Comparison of ENCODE assay signal across 25 cellular contexts in the genomic region with DNA sequence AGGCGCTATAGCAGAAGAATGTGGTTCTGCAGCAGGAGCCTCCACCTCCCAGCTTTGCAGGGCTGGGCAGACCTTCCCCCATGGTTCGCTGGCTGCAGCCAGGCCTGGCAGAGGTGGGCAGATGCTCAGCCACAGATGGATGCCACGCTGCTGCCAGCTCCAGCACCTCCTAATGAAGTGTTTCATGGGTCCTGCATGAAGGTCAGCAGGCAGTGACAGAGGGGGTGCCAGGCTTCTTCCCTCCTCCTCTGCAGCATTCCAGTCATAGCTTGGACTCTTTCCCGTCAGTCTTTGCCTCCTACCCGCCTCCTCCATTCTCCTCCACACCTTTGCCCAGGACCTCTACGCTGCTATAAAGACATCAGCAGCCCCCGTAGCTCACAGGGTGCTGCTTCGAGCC.
A peak's percentile ranks its signal among the peaks of the same experiment; 100 is the strongest.
DNase-seq lines count a peak whose midpoint lies in the region; ATAC-seq, FAIRE-seq and TF ChIP-seq lines count a peak whose summit lies in the region.
"Had no signal": no experiment of that assay in that cellular context is flagged by ENCODE, and none has a peak within 500 bp of the region (broad histone marks: within the 10 kb centered on the region; RNA-seq: fewer than 3 reads in every experiment).

No MANE protein-coding gene starts in this region.

- H4K5ac ChIP-seq in H1 (ENCODE audit: insufficient read length, low read depth, low read length), result no peak overlapping the region

- H3K4me1 ChIP-seq in PC-9 (replicated peaks; ENCODE audit: insufficient read depth), result peaks cover 52% of the 10 kb centered on the region
- peaks cover 7 to 17% (median 14%) of the 10 kb centered on the region in 4 experiments; a peak in 5 of 7 replicates for H3K4me1 ChIP-seq in H1 (replicated peaks in 1 of 4; ENCODE audit: control insufficient read depth in 3 of 4, insufficient read depth in 4 of 4, low read length in 3 of 4)
- peaks cover 38% of the 10 kb centered on the region for H3K4me1 ChIP-seq in right cardiac atrium (ENCODE audit: control insufficient read depth, insufficient read depth, low read length)
- peaks cover 46 to 57% of the 10 kb centered on the region in 2 donors for H3K4me1 ChIP-seq in thyroid gland

- H3K4me2 ChIP-seq in PC-9 (no peak overlapping the region), H1 (ENCODE audit: insufficient read depth in 1 of 2, low read depth in 2 of 2, low read length in 2 of 2) (peak overlapping the region in 1 of 2 experiments; percentile 1; a peak in 1 of 4 replicates)
- H3K4me2 ChIP-seq: smooth muscle cell had no signal

- no peak overlapping the region for H2BK15ac ChIP-seq in H1 (ENCODE audit: low read length)

- CTCF ChIA-PET in PC-9 (lab: Charles Lee) (no interaction called here), H1 (lab: Charles Lee; ENCODE audit: partially characterized antibody) (interaction anchor here (0.7 to 4.9 kb wide), 8 partner anchors 24 to 139 kb away, joined by 3 to 34 read pairs (median 4); no protein-coding TSS in a partner anchor)

- no peak overlapping the region for H2BK120ac ChIP-seq in H1 (replicated peaks; ENCODE audit: low read depth, low read length)

- H2BK12ac ChIP-seq in H1 (ENCODE audit: low read depth, low read length), result no peak overlapping the region

- TF ChIP-seq EP300 in H1 (IDR thresholded peaks at IDR 0.05; ENCODE audit: borderline replicate concordance in 1 of 2, low read depth in 2 of 2, low read length in 2 of 2), result no peak

- H3F3A ChIP-seq in PC-9 (ENCODE audit: insufficient read depth, low read depth), result peaks cover 41% of the 10 kb centered on the region

- 88% methylated on average over 8 of the region's 8 CpGs; no CpG with 5 or more reads in 1 of the 2 experiments for WGBS in H1 (ENCODE audit: extremely low coverage in 1 of 2, insufficient coverage in 1 of 2, insufficient read length in 1 of 2, insufficient replicate concordance in 2 of 2, low coverage in 1 of 2, low lambda C conversion rate in 2 of 2, missing lambda C conversion rate in 1 of 2), 2 experiments
- 71% methylated on average over 8 of the region's 8 CpGs for WGBS in right cardiac atrium
- WGBS in thyroid gland, 2 donors, result 67 to 72% methylated on average over 7 to 8 of the region's 8 CpGs

- no peaks in the 10 kb centered on the region for H3K23me2 ChIP-seq in H1 (ENCODE audit: low read depth, low read length)

- H2BK20ac ChIP-seq in H1 (ENCODE audit: low read length), result no peak overlapping the region

- H3K56ac ChIP-seq in H1 (replicated peaks; ENCODE audit: insufficient read length, low read depth, low read length), result no peak overlapping the region

- BruUV-seq in PC-9 (replicated peaks; lab: Mats Ljungman, UMichigan), result no TSS peak

- H2AFZ ChIP-seq in PC-9 (no peak overlapping the region), H1 (ENCODE audit: low read length) (no peak overlapping the region)

- H3K14ac ChIP-seq in H1 (ENCODE audit: insufficient read length), result no peak overlapping the region

- no peak overlapping the region for H3K23ac ChIP-seq in H1 (ENCODE audit: insufficient read length)

- H4K91ac ChIP-seq in H1 (replicated peaks; ENCODE audit: insufficient read length, low read length), result peak overlapping the region; percentile 26

- H3K9ac ChIP-seq in H1 (replicated peaks in 1 of 4; ENCODE audit: extremely low read depth in 1 of 4, low read depth in 3 of 4, low read length in 3 of 4), result no peak overlapping the region

- DNase-seq in PC-9, result no peak
- no peak for DNase-seq in H1 (ENCODE audit: low read depth in 1 of 2, low spot score in 2 of 2)
- peak; percentile 54 to 89 (median 84) for DNase-seq in right cardiac atrium
- DNase-seq in thyroid gland, result peak; percentile 66 to 80
- DNase-seq in NCI-H2227 treated with DMSO at 0.1 percent for 48 hours (lab: John Stamatoyannopoulos, UW), result no peak
- DNase-seq in foreskin melanocyte, result no peak
- DNase-seq: activated B cell treated with CpG ODN at 0.5 μM for 24 hours; activated naive CD4-positive, alpha-beta T cell treated with anti-CD3 and anti-CD28 coated beads for 36 hours; amniotic stem cell; HCEC 1CT; hippocampal formation; left lung; natural killer cell; NCI-H1694; NCI-H524; retina had no signal

- no peak for TF ChIP-seq RAD21 in H1 (IDR thresholded peaks at IDR 0.05 in 1 of 2, conservative IDR thresholded peaks at IDR 0.05 in 1 of 2; ENCODE audit: low read depth in 2 of 2, low read length in 2 of 2)

- H3K9me3 ChIP-seq in PC-9 (ENCODE audit: insufficient read depth, low read depth) (no peaks in the 10 kb centered on the region), H1 (ENCODE audit: insufficient read depth in 2 of 2, low read depth in 1 of 2, low read length in 1 of 2) (no peaks in the 10 kb centered on the region), right cardiac atrium (ENCODE audit: control insufficient read depth, low read length) (no peaks in the 10 kb centered on the region), thyroid gland (no peaks in the 10 kb centered on the region)
- H3K9me3 ChIP-seq: colonic mucosa, esophagus muscularis mucosa, left lung had no signal

- no peak for TF ChIP-seq POLR2A in H1 (IDR thresholded peaks at IDR 0.05; ENCODE audit: control extremely low read depth in 1 of 2, low read depth in 2 of 2, low read length in 2 of 2)
- TF ChIP-seq POLR2A in thyroid gland (IDR thresholded peaks at IDR 0.05), result no peak

- peak; percentile 74 to 75 for ATAC-seq in right cardiac atrium
- no peak for ATAC-seq in HG02798 (IDR thresholded peaks at IDR 0.05; ENCODE audit: poor library complexity, unreplicated experiment)
- ATAC-seq: left lung, natural killer cell had no signal

- H3K27me3 ChIP-seq in PC-9 (ENCODE audit: insufficient read depth, low read depth) (no peaks in the 10 kb centered on the region), H1 (replicated peaks in 1 of 4; ENCODE audit: control insufficient read depth in 3 of 4, extremely low read depth in 1 of 4, insufficient read depth in 3 of 4, low read length in 3 of 4) (no peaks in the 10 kb centered on the region), right cardiac atrium (ENCODE audit: control insufficient read depth, insufficient read depth) (no peaks in the 10 kb centered on the region), thyroid gland (no peaks in the 10 kb centered on the region)
- H3K27me3 ChIP-seq: colonic mucosa, esophagus muscularis mucosa, left lung had no signal

- H3K18ac ChIP-seq in H1 (ENCODE audit: extremely low read depth, low read length), result no peak overlapping the region

- H2BK5ac ChIP-seq in H1 (ENCODE audit: low read depth, low read length), result peak overlapping the region; percentile 49; the same call in 1 of the 2 replicates

- H3K79me2 ChIP-seq in PC-9 (ENCODE audit: low read depth) (peaks cover 85% of the 10 kb centered on the region), H1 (ENCODE audit: control insufficient read depth in 1 of 2, insufficient read depth in 2 of 2, low read length in 2 of 2) (peaks cover 0 to 19% of the 10 kb centered on the region in 2 experiments; a peak in 2 of 4 replicates)

- no peak overlapping the region for H2AK5ac ChIP-seq in H1 (ENCODE audit: low read depth, low read length)

- TF ChIP-seq CTCF in PC-9 (conservative IDR thresholded peaks at IDR 0.05) (no peak), H1 (IDR thresholded peaks at IDR 0.05; ENCODE audit: control extremely low read depth in 1 of 3, insufficient read depth in 1 of 3, low read depth in 1 of 3, low read length in 3 of 3) (no peak), thyroid gland (IDR thresholded peaks at IDR 0.05) (no peak)

- peak overlapping the region; percentile 100 for H3K27ac ChIP-seq in PC-9
- H3K27ac ChIP-seq in H1 (ENCODE audit: low read depth, low read length), result no peak overlapping the region
- peak overlapping the region; percentile 85 for H3K27ac ChIP-seq in right cardiac atrium (ENCODE audit: low read length)
- H3K27ac ChIP-seq in thyroid gland, result peak overlapping the region in 1 of 3 donors; percentile 36
- H3K27ac ChIP-seq: C4-2B, esophagus muscularis mucosa had no signal

- H3K4me3 ChIP-seq in PC-9, result no peak overlapping the region
- no peak overlapping the region for H3K4me3 ChIP-seq in H1 (ENCODE audit: extremely low read depth in 1 of 4, insufficient read depth in 2 of 4, low read depth in 3 of 4, low read length in 4 of 4)
- H3K4me3 ChIP-seq in right cardiac atrium (ENCODE audit: low read length), result no peak overlapping the region
- no peak overlapping the region for H3K4me3 ChIP-seq in thyroid gland (replicated peaks in 1 of 3)
- H3K4me3 ChIP-seq: colonic mucosa, esophagus muscularis mucosa, left lung, smooth muscle cell had no signal

- no peak for FAIRE-seq in H1 (lab: Jason Lieb, UNC)
- FAIRE-seq: bronchial epithelial cell, D721Med, frontal cortex, GM18507 had no signal

- POLR2A ChIA-PET in PC-9 (lab: Charles Lee; ENCODE audit: unreplicated experiment), result no interaction called here
- POLR2A ChIA-PET in H1 (lab: Charles Lee; ENCODE audit: partially characterized antibody), result interaction anchor here (0.8 to 1.4 kb wide), 3 partner anchors 8 to 366 kb away, joined by 3 read pairs; no protein-coding TSS in a partner anchor

- no peak overlapping the region; the same call in 1 of the 2 replicates for H4K8ac ChIP-seq in H1 (ENCODE audit: extremely low read depth, insufficient read depth, low read length)

- H3K79me1 ChIP-seq in H1 (ENCODE audit: low read depth, low read length), result peaks cover 5% of the 10 kb centered on the region; the same call in 1 of the 2 replicates

- H4K20me1 ChIP-seq in PC-9 (ENCODE audit: insufficient read depth), result no peaks in the 10 kb centered on the region
- H4K20me1 ChIP-seq in H1 (replicated peaks in 1 of 2; ENCODE audit: control insufficient read depth in 1 of 2, insufficient read depth in 2 of 2, low read length in 2 of 2), result no peaks in the 10 kb centered on the region

- intact Hi-C loops in PC-9 (cut with micrococcal nuclease; ENCODE audit: unreplicated experiment), result no loop called here
- intact Hi-C loops in right cardiac atrium (cut with DNase I), result no loop called here
- intact Hi-C loops in thyroid gland (cut with DNase I), result no loop called here

- no peak overlapping the region for H3K4ac ChIP-seq in H1 (replicated peaks; ENCODE audit: insufficient read length, low read depth, low read length)

- H3K36me3 ChIP-seq in PC-9 (ENCODE audit: low read depth), result no peaks in the 10 kb centered on the region
- H3K36me3 ChIP-seq in H1 (ENCODE audit: control insufficient read depth in 2 of 4, insufficient read depth in 4 of 4, low read length in 3 of 4), result no peaks in the 10 kb centered on the region
- H3K36me3 ChIP-seq in thyroid gland, result no peaks in the 10 kb centered on the region
- H3K36me3 ChIP-seq: colonic mucosa, esophagus muscularis mucosa, left lung had no signal

- no peaks in the 10 kb centered on the region for H3K9me2 ChIP-seq in PC-9 (ENCODE audit: insufficient read depth)

TF ChIP-seq in H1, 55 proteins besides CTCF, POLR2A, EP300 and RAD21 (continues in another document):
- TF ChIP-seq TAF7 (optimal IDR thresholded peaks at IDR 0.05; ENCODE audit: borderline replicate concordance, low read depth, low read length) (no peak), SP2 (IDR thresholded peaks at IDR 0.05; ENCODE audit: low read length) (no peak), BRCA1 (IDR thresholded peaks at IDR 0.05; ENCODE audit: low read depth, low read length) (no peak), SIX5 (IDR thresholded peaks at IDR 0.05; ENCODE audit: low read depth, low read length) (no peak), MAX (IDR thresholded peaks at IDR 0.05) (no peak)

Comparison
In these comparisons a context has a peak if more than half of its experiments do, and no peak if none do; other contexts are left out.
1. DNase-seq: peak in right cardiac atrium (3 of 3) and thyroid gland (2 of 2); none in PC-9 (0 of 2), H1 (0 of 2), NCI-H2227 treated with DMSO at 0.1 percent for 48 hours (single experiment) and foreskin melanocyte (single experiment).